10 cellular contexts compared by ENCODE assay signal in genomic region chr6:44071670-44072451, GRCh38. TPM values are rescaled to one million over a fixed set of nuclear protein-coding genes. Genes with fewer than 3 reads are reported as not detected.
DNase-seq lines count a peak whose midpoint lies in the region; ATAC-seq and TF ChIP-seq lines count a peak whose summit lies in the region.
"Had no signal": no experiment of that assay in that cellular context is flagged by ENCODE, and none has a peak within 500 bp of the region (broad histone marks: within the 10 kb centered on the region; RNA-seq: fewer than 3 reads in every experiment).

No MANE protein-coding gene starts in this region.

- CTCF ChIA-PET in BJ (lab: Yijun Ruan, JAX) = interaction anchor here (1.6 to 17.3 kb wide), 6 partner anchors 14 to 405 kb away, joined by 3 to 338 read pairs (median 30); partner anchors contain the start of gene VEGFA

- POLR2A ChIA-PET in BJ (lab: Charles Lee) = no interaction called here

- DNase-seq in BJ (ENCODE audit: low read depth) = peak; percentile 82
- peak; percentile 91 for DNase-seq in HS-27A (ENCODE audit: low read depth)
- DNase-seq in myocyte (ENCODE audit: low read depth) = peak; percentile 76
- no peak for DNase-seq in NCI-H748 treated with DMSO at 0.1 percent for 48 hours (lab: John Stamatoyannopoulos, UW)
- no peak for DNase-seq in NCI-H2227 treated with DMSO at 0.1 percent for 48 hours (lab: John Stamatoyannopoulos, UW)
- no peak for DNase-seq in CD1c-positive myeloid dendritic cell (ENCODE audit: extremely low spot score)
- DNase-seq: activated naive CD4-positive, alpha-beta T cell treated with anti-CD3 and anti-CD28 coated beads, Interleukin-2, amount 50 U/mL, for 16 hours; mesendoderm had no signal

- no peaks in the 10 kb centered on the region for H3K36me3 Mint-ChIP-seq in brain

- H3K4me3 Mint-ChIP-seq in brain = peak overlapping the region; percentile 48 to 75 (median 72)

- H3K9me3 Mint-ChIP-seq in brain = peaks cover 0 to 2% (median 0%) of the 10 kb centered on the region in 5 experiments

- H3K27me3 Mint-ChIP-seq in brain = peaks cover 2% of the 10 kb centered on the region

- ATAC-seq in GM21786 (IDR thresholded peaks at IDR 0.05; ENCODE audit: unreplicated experiment) = no peak

- peaks cover 83% of the 10 kb centered on the region for H3K4me1 Mint-ChIP-seq in brain

- no peaks in the 10 kb centered on the region for H3K27me3 ChIP-seq in BJ (ENCODE audit: control insufficient read depth, insufficient read depth, low read length)

- no peaks in the 10 kb centered on the region for H3K36me3 ChIP-seq in BJ (ENCODE audit: control insufficient read depth, insufficient read depth, low read length)

- peak overlapping the region; percentile 96 to 100 (median 99) for H3K27ac Mint-ChIP-seq in brain

- no peak overlapping the region for H3K4me3 ChIP-seq in BJ (ENCODE audit: low read depth, low read length)

- TF ChIP-seq CTCF in BJ (IDR thresholded peaks at IDR 0.05; ENCODE audit: insufficient read depth, low read depth, low read length) (no peak), brain (conservative IDR thresholded peaks at IDR 0.05) (no peak)

RNA-seq across cellular contexts. Expression of gene MRPL14, which starts 55.4 kb away (rescaled TPM):
- polyA plus RNA-seq in BJ (2011; rRNA removed) (58.4 TPM in 2 replicates), brain (ENCODE audit: insufficient read depth, low read depth, low replicate concordance) (72.7 TPM)
- 15.6 and 29.4 TPM in 2 replicates for polyA minus RNA-seq in BJ (2011; rRNA and poly(A)+ RNA removed)
- total RNA-seq in myocyte = 66.6 and 68.6 TPM in 2 replicates
- 107 TPM for polyA plus RNA-seq in myocyte (2012)

RNA-seq across cellular contexts. Expression of gene TMEM63B, which starts 55.5 kb away (rescaled TPM):
- polyA plus RNA-seq in BJ (2011; rRNA removed) (34.1 and 56.5 TPM in 2 replicates), brain (ENCODE audit: insufficient read depth, low read depth, low replicate concordance) (48.2 TPM)
- polyA minus RNA-seq in BJ (2011; rRNA and poly(A)+ RNA removed) = 32.6 and 56.6 TPM in 2 replicates
- 45.2 and 46.7 TPM in 2 replicates for total RNA-seq in myocyte
- polyA plus RNA-seq in myocyte (2012) = 72.4 TPM

Comparison
In these comparisons a context has a peak if more than half of its experiments do, and no peak if none do; other contexts are left out.
1. DNase-seq: peak in BJ (single experiment), HS-27A (single experiment) and myocyte (single experiment); none in NCI-H748 treated with DMSO at 0.1 percent for 48 hours (single experiment), NCI-H2227 treated with DMSO at 0.1 percent for 48 hours (single experiment) and CD1c-positive myeloid dendritic cell (single experiment).